ENCODE assay signal across 9 cellular contexts in the genomic region with DNA sequence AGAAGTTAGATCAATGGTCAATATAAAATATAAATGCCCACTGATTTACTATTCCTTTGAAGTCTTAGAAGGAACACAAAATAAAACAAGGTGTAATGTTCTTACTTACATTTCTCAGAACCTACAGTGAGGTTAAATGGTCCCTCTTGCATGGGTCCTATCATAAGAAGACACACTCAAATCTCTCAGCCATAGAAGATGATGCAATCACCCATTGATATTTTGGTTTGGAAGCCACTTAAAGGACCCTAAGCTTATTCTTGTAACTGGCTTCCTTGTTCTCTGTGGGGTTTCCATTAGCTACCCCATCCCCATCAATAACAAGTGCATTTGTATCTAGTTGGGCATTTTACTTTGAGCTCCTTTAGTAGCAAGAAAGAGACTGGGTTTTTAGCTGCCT. TPM values are rescaled to one million over a fixed set of nuclear protein-coding genes. Genes with fewer than 3 reads are reported as not detected.
"Had no signal": no experiment of that assay in that cellular context is flagged by ENCODE, and none has a peak within 500 bp of the region (broad histone marks: within the 10 kb centered on the region; RNA-seq: fewer than 3 reads in every experiment).

No MANE protein-coding gene starts in this region.

- H3K4me3 Mint-ChIP-seq: H9 had no signal

- H3K4me2 ChIP-seq: KMS-11 had no signal

- FAIRE-seq: H54, HTR-8/SVneo had no signal

- H3K4me3 ChIP-seq: GM23248 had no signal

- H2AFZ ChIP-seq: GM23248 had no signal

- H3K4me1 Mint-ChIP-seq: H9 had no signal

- H3K27ac ChIP-seq: GM23248, KMS-11 had no signal

- H3K9me3 Mint-ChIP-seq: H9 had no signal

- DNase-seq: GM23248, GOT3, H9, HCEC 1CT, KBM-7 had no signal

- H3K9ac ChIP-seq: GM23248, KMS-11 had no signal

RNA-seq across cellular contexts. Expression of a gene that starts 15.1 kb away (rescaled TPM):
- total RNA-seq: GM23248, H9, HT-29 had no signal
- polyA plus RNA-seq: GM23248 had no signal
